In the genomic region with DNA sequence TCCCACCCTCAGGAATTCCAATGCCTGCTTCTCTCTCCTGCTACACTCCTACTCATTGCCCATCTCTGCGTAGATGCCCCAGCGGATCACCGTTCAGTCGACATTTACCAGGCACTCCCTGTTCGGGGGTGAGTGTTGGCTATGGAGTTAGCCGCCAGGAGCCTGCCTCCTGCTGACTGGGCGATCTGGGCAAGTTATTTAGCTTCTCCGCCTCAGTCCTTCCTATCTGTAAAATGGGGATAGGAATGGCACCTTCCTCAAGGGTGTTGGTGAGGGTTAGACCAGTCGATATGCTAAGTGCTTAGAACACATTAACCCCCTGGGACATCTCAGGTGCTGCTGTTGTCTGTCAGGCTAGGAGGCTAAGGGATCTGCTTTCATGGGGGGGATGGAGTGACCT, we compare ENCODE assay signal across 1 cellular context.
TF ChIP-seq lines count a peak whose summit lies in the region.

No MANE protein-coding gene starts in this region.

TF ChIP-seq in HepG2, 621 proteins besides CTCF, POLR2A, EP300 and RAD21:
- TF ChIP-seq ZNF609 (CRISPR knock-in tag; IDR thresholded peaks at IDR 0.05; ENCODE audit: borderline replicate concordance) (no peak), ZNF629 (CRISPR knock-in tag; conservative IDR thresholded peaks at IDR 0.05) (peak; percentile 64; the same call in 1 of the 2 replicates)
